Comparison of ENCODE assay signal across 18 cellular contexts in the genomic region with DNA sequence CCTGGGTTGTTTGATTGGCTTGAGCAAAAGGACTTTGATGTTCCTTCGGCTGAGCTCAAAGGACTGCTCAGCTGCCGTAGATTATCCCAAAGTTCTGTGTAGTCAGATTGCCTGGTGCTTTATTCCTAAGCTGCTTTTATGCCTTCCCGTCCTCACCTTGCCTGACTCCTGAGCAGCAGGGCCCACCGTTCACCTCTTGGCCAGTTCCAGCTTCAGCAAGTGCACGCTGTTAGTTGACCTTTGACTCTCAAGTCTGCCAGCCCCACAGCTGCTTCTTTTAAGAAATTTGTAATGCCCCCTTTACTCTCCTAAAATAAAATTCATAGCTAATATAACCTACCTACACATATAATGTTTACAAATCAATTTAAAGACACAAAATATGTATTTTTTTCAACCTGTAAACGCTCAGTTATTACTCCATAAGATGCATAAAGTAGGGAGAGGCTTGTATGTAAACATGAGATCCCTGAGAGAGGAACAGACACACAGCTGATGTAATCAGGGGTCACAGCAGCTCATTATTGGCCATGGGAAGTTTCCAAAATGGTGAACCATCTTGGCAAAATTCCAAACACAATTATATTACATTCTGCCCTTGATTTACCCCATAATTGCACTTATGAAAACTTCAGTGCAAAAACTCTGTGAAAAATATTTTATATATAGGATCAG.
"Had no signal": no experiment of that assay in that cellular context is flagged by ENCODE, and none has a peak within 500 bp of the region (broad histone marks: within the 10 kb centered on the region; RNA-seq: fewer than 3 reads in every experiment).

No MANE protein-coding gene starts in this region.

- H3K9me3 Mint-ChIP-seq: activated naive CD4-positive, alpha-beta T cell treated with anti-CD3 and anti-CD28 coated beads, Interleukin-2, amount 50 U/mL, for 24 hours; activated T-cell treated with anti-CD3 and anti-CD28 coated beads, Interleukin-2, amount 50 U/mL, for 24 hours; nephron had no signal

- H3K27ac ChIP-seq: lower lobe of right lung, sigmoid colon, suprapubic skin, upper lobe of left lung had no signal

- H3K27me3 ChIP-seq: sigmoid colon, suprapubic skin, upper lobe of left lung had no signal

- H3K4me3 Mint-ChIP-seq: activated CD8-positive, alpha-beta memory T cell treated with anti-CD3 and anti-CD28 coated beads, Interleukin-2, amount 10 ng/mL, durations not matched to agents 7 days and 5 days; activated naive CD4-positive, alpha-beta T cell treated with anti-CD3 and anti-CD28 coated beads, Interleukin-2, amount 50 U/mL, for 24 hours; activated T-cell treated with anti-CD3 and anti-CD28 coated beads, Interleukin-2, amount 50 U/mL, for 24 hours; endodermal cell; nephron had no signal

- H3K36me3 ChIP-seq: lower lobe of right lung, sigmoid colon, suprapubic skin, upper lobe of left lung had no signal

- H3K4me3 ChIP-seq: lower lobe of right lung, sigmoid colon, suprapubic skin, upper lobe of left lung had no signal

- H3K4me1 Mint-ChIP-seq: activated CD8-positive, alpha-beta memory T cell treated with anti-CD3 and anti-CD28 coated beads, Interleukin-2, amount 10 ng/mL, durations not matched to agents 7 days and 5 days; activated naive CD4-positive, alpha-beta T cell treated with anti-CD3 and anti-CD28 coated beads, Interleukin-2, amount 50 U/mL, for 24 hours had no signal

- H3K4me1 ChIP-seq: sigmoid colon, suprapubic skin had no signal

- H3K36me3 Mint-ChIP-seq: activated CD8-positive, alpha-beta memory T cell treated with anti-CD3 and anti-CD28 coated beads, Interleukin-2, amount 10 ng/mL, durations not matched to agents 7 days and 5 days; activated naive CD4-positive, alpha-beta T cell treated with anti-CD3 and anti-CD28 coated beads, Interleukin-2, amount 50 U/mL, for 24 hours had no signal

- H3K27ac Mint-ChIP-seq: activated CD8-positive, alpha-beta memory T cell treated with anti-CD3 and anti-CD28 coated beads, Interleukin-2, amount 10 ng/mL, durations not matched to agents 7 days and 5 days; activated naive CD4-positive, alpha-beta T cell treated with anti-CD3 and anti-CD28 coated beads, Interleukin-2, amount 50 U/mL, for 24 hours; activated T-cell treated with anti-CD3 and anti-CD28 coated beads, Interleukin-2, amount 50 U/mL, for 24 hours; endodermal cell; nephron had no signal

- ATAC-seq: activated CD8-positive, alpha-beta memory T cell treated with anti-CD3 and anti-CD28 coated beads, Interleukin-2, amount 10 ng/mL, durations not matched to agents 7 days and 5 days; left cardiac atrium; lower lobe of right lung; stimulated activated naive CD8-positive, alpha-beta T cell treated with anti-CD3 and anti-CD28 coated beads, Interleukin-15, Interleukin-2, amounts not matched to agents 100 U/mL and 50 U/mL, for 24 hours had no signal

- H3K9me3 ChIP-seq: lower lobe of right lung, sigmoid colon, suprapubic skin, upper lobe of left lung had no signal

- H3K27me3 Mint-ChIP-seq: activated CD8-positive, alpha-beta memory T cell treated with anti-CD3 and anti-CD28 coated beads, Interleukin-2, amount 10 ng/mL, durations not matched to agents 7 days and 5 days had no signal

- DNase-seq: activated CD4-positive, alpha-beta T cell treated with anti-CD3 and anti-CD28 coated beads for 1 hour; activated CD4-positive, alpha-beta T cell treated with anti-CD3 and anti-CD28 coated beads, Interleukin-2, amount 50 U/mL, for 48 hours; activated CD8-positive, alpha-beta memory T cell treated with anti-CD3 and anti-CD28 coated beads, Interleukin-2, amount 10 ng/mL, durations not matched to agents 7 days and 5 days; activated effector memory CD4-positive, alpha-beta T cell treated with Interleukin-2 at 50 U/mL for 16 hours; activated T-cell treated with anti-CD3 and anti-CD28 coated beads, Interleukin-2, amount 50 U/mL, for 24 hours; cerebellar nuclear complex; endodermal cell; erythroblast; left cardiac atrium; lower lobe of right lung; sigmoid colon; stimulated activated CD4-positive, alpha-beta T cell treated with anti-CD3 and anti-CD28 coated beads, Interleukin-12 subunit alpha, Interleukin-12 subunit beta, amount 100 ng/mL, for 4 hours; stimulated activated CD4-positive, alpha-beta T cell treated with anti-CD3 and anti-CD28 coated beads, Interleukin-2, amount 100 ng/mL, for 48 hours; stimulated activated naive CD8-positive, alpha-beta T cell treated with anti-CD3 and anti-CD28 coated beads, Interleukin-15, Interleukin-2, amounts not matched to agents 100 U/mL and 50 U/mL, for 24 hours; upper lobe of left lung had no signal
